In the genomic region with DNA sequence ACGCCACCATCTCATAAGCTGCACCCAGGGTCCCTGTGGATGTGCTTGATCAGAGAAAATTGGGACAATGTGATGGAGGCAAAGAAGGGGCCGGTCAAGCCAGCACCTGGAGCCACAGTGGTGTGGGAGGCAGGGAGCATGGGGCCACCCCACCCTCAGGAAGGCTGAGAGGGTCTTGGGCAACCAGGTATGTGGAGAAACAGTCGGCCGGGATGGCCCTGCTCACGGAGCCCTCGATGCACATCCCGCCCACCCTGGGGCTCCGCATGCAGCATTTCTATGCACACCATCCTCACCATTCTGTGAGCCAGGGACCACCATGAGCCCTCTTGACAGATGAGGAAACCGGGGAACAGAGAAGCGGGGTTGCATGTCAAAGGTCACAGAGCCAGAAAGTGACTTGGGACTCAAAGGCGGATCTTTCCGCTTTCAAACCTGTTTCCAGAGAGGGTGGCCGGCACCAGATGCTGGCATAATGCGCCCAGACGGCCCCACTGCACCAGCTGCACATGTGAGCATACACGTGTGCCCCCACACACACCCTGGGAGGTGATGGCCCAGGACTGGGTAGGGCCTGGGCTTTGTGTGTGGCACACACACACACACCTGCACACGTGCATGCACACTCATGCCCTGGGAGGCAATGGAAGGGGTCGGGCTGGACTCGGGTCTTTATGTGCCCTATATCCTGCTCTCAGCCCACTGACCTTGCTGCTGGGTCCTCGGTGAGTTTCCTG, we compare ENCODE assay signal across 1 cellular context.
TF ChIP-seq lines count a peak whose summit lies in the region.

No MANE protein-coding gene starts in this region.

TF ChIP-seq in H1, 55 proteins besides CTCF, POLR2A, EP300 and RAD21 (continued from another document):
- TF ChIP-seq MAFK (IDR thresholded peaks at IDR 0.05; ENCODE audit: low read depth, low read length): no peak
- TF ChIP-seq ZNF274 (IDR thresholded peaks at IDR 0.05; ENCODE audit: borderline replicate concordance, extremely low read depth, low read length): no peak
- no peak for TF ChIP-seq JUN (IDR thresholded peaks at IDR 0.05; ENCODE audit: low read depth, low read length)
TF ChIP-seq in H1: peak in this region for 0.
